1 cellular context compared by ENCODE assay signal in the genomic region with DNA sequence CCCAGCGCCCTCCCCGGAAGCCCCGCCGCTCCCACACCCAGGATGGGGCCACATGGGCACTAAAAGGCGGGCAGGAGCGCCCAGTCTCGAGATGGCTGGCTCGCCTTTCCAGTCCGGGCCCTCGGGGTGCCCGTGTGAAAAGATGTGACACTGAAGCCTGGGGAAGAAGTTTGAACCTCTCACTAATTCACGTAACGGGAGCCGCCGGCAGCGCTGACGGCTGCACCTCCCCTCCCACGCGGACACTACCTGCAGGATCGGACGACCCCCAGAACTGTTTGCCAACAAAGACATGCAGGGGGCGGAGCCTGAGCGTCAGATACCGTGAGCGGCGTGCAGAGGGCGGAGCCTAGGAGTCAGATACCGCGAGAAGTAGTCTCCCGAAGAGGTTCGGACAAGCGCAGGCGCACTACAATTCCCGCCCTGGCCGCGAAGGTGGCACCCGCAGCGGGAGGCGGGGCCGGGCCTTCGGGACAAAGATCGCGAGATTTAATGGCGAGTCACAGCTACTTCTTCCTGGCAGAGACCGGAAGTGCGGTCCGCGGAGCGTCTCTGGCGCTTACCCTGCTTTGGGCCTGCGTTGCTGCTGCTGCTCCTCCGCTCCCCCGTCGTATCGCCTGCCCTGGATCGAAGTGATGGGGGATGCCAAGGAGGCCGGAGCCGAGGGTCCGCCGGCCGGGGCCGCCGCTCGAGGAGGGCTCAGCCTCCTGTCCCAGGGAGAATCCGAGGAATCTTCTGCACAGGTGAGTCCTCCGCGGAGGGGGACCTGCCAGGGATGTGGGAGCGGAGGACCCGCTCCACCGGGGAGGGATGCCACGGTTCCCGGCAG.
A peak's percentile ranks its signal among the peaks of the same experiment; 100 is the strongest.
TF ChIP-seq lines count a peak whose summit lies in the region.

A gene with protein sequence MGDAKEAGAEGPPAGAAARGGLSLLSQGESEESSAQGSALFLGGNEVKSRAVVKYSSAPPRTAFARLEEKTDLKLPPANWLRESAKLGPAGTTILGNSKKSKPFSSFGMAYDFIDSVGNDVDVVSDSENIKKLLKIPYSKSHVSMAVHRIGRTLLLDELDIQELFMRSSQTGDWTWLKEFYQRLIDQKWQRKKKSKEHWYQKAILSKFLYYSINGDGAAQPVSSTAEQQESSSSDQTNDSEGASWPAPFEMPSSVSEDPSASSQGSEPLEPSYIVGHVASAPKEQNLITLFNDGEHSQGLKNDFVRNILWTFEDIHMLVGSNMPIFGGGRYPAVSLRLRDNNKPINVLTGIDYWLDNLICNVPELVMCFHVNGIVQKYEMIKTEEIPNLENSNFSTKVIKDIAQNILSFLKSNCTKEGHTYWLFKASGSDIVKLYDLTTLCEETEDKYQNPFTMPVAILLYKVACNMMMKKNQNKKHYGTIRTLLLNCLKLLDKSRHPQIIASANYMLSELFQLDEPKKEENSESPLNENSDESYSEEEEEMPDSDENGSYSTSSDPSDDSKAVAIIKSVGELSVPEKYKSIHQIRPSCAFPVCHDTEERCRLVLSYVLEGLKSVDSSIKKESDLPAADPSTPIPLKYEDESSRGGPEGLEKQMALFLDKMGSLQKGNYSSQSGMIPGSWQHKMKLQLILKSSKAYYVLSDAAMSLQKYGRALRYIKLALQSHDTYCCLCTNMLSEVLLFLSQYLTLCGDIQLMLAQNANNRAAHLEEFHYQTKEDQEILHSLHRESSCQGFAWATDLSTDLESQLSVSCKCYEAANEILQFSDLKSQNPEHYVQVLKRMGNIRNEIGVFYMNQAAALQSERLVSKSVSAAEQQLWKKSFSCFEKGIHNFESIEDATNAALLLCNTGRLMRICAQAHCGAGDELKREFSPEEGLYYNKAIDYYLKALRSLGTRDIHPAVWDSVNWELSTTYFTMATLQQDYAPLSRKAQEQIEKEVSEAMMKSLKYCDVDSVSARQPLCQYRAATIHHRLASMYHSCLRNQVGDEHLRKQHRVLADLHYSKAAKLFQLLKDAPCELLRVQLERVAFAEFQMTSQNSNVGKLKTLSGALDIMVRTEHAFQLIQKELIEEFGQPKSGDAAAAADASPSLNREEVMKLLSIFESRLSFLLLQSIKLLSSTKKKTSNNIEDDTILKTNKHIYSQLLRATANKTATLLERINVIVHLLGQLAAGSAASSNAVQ (plus strand): TSS at position 537 of the 829 bp plus-strand sequence. CDS start 99 bp downstream, at position 636.

TF ChIP-seq in H1, 55 proteins besides CTCF, POLR2A, EP300 and RAD21 (continues in another document):
- TF ChIP-seq, protein P1, sequence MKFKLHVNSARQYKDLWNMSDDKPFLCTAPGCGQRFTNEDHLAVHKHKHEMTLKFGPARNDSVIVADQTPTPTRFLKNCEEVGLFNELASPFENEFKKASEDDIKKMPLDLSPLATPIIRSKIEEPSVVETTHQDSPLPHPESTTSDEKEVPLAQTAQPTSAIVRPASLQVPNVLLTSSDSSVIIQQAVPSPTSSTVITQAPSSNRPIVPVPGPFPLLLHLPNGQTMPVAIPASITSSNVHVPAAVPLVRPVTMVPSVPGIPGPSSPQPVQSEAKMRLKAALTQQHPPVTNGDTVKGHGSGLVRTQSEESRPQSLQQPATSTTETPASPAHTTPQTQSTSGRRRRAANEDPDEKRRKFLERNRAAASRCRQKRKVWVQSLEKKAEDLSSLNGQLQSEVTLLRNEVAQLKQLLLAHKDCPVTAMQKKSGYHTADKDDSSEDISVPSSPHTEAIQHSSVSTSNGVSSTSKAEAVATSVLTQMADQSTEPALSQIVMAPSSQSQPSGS (IDR thresholded peaks at IDR 0.05; ENCODE audit: low read length) = 0 out of 2 replicates have a peak, but pooled peaks have one; percentile 53
- no peak for TF ChIP-seq YY1 (IDR thresholded peaks at IDR 0.05; ENCODE audit: low read depth, low read length)
- peak; percentile 90 for TF ChIP-seq BRCA1 (IDR thresholded peaks at IDR 0.05; ENCODE audit: low read depth, low read length)
- TF ChIP-seq CBX5 (IDR thresholded peaks at IDR 0.05; ENCODE audit: low read depth, low read length) = no peak
- TF ChIP-seq SRF (IDR thresholded peaks at IDR 0.05; ENCODE audit: low read depth, low read length) = no peak
- TF ChIP-seq CREB1 (IDR thresholded peaks at IDR 0.05) = peak; percentile 2; the same call in 1 of the 2 replicates
- TF ChIP-seq SIN3A (conservative IDR thresholded peaks at IDR 0.05 in 1 of 2, IDR thresholded peaks at IDR 0.05 in 1 of 2; ENCODE audit: low read depth in 1 of 2, low read length in 2 of 2) = 0 out of 4 replicates have a peak, but pooled peaks have one; percentile 29 to 53
- TF ChIP-seq CHD2 (IDR thresholded peaks at IDR 0.05; ENCODE audit: low read length) = peak; percentile 97
- TF ChIP-seq BCL11A (IDR thresholded peaks at IDR 0.05; ENCODE audit: low read depth in 2 of 2, low read length in 2 of 2) = no peak
- TF ChIP-seq EZH2 (IDR thresholded peaks at IDR 0.05; ENCODE audit: low read depth, low read length, severe bottlenecking) = no peak
- peak; percentile 85 for TF ChIP-seq GABPA (IDR thresholded peaks at IDR 0.05; ENCODE audit: borderline replicate concordance, insufficient read depth, low read length)
- no peak for TF ChIP-seq JUND (IDR thresholded peaks at IDR 0.05; ENCODE audit: low read length)
- TF ChIP-seq GTF2F1 (IDR thresholded peaks at IDR 0.05; ENCODE audit: borderline replicate concordance, low read depth, low read length) = peak; percentile 76
- no peak; the same call in 1 of the 2 replicates for TF ChIP-seq KDM1A (IDR thresholded peaks at IDR 0.05; ENCODE audit: borderline replicate concordance, low read length)
- TF ChIP-seq RNF2 (IDR thresholded peaks at IDR 0.05; ENCODE audit: borderline replicate concordance, low read depth, low read length, missing control alignments, poor library complexity, severe bottlenecking) = peak; percentile 42
- peak; percentile 71 for TF ChIP-seq NRF1 (IDR thresholded peaks at IDR 0.05; ENCODE audit: low read depth, low read length)
- no peak for TF ChIP-seq TCF12 (IDR thresholded peaks at IDR 0.05; ENCODE audit: low read depth, low read length)
- TF ChIP-seq SUZ12 (IDR thresholded peaks at IDR 0.05; ENCODE audit: low read length) = no peak
- TF ChIP-seq EGR1 (IDR thresholded peaks at IDR 0.05; ENCODE audit: borderline replicate concordance, low read depth, low read length) = peak; percentile 40; the same call in 1 of the 2 replicates
- TF ChIP-seq POLR2AphosphoS5 (IDR thresholded peaks at IDR 0.05; ENCODE audit: low read depth, low read length) = peak; percentile 96
- TF ChIP-seq SP1 (IDR thresholded peaks at IDR 0.05; ENCODE audit: low read depth, low read length) = no peak
- TF ChIP-seq SP4 (IDR thresholded peaks at IDR 0.05; ENCODE audit: low read length) = peak; percentile 84
- TF ChIP-seq, protein P2, sequence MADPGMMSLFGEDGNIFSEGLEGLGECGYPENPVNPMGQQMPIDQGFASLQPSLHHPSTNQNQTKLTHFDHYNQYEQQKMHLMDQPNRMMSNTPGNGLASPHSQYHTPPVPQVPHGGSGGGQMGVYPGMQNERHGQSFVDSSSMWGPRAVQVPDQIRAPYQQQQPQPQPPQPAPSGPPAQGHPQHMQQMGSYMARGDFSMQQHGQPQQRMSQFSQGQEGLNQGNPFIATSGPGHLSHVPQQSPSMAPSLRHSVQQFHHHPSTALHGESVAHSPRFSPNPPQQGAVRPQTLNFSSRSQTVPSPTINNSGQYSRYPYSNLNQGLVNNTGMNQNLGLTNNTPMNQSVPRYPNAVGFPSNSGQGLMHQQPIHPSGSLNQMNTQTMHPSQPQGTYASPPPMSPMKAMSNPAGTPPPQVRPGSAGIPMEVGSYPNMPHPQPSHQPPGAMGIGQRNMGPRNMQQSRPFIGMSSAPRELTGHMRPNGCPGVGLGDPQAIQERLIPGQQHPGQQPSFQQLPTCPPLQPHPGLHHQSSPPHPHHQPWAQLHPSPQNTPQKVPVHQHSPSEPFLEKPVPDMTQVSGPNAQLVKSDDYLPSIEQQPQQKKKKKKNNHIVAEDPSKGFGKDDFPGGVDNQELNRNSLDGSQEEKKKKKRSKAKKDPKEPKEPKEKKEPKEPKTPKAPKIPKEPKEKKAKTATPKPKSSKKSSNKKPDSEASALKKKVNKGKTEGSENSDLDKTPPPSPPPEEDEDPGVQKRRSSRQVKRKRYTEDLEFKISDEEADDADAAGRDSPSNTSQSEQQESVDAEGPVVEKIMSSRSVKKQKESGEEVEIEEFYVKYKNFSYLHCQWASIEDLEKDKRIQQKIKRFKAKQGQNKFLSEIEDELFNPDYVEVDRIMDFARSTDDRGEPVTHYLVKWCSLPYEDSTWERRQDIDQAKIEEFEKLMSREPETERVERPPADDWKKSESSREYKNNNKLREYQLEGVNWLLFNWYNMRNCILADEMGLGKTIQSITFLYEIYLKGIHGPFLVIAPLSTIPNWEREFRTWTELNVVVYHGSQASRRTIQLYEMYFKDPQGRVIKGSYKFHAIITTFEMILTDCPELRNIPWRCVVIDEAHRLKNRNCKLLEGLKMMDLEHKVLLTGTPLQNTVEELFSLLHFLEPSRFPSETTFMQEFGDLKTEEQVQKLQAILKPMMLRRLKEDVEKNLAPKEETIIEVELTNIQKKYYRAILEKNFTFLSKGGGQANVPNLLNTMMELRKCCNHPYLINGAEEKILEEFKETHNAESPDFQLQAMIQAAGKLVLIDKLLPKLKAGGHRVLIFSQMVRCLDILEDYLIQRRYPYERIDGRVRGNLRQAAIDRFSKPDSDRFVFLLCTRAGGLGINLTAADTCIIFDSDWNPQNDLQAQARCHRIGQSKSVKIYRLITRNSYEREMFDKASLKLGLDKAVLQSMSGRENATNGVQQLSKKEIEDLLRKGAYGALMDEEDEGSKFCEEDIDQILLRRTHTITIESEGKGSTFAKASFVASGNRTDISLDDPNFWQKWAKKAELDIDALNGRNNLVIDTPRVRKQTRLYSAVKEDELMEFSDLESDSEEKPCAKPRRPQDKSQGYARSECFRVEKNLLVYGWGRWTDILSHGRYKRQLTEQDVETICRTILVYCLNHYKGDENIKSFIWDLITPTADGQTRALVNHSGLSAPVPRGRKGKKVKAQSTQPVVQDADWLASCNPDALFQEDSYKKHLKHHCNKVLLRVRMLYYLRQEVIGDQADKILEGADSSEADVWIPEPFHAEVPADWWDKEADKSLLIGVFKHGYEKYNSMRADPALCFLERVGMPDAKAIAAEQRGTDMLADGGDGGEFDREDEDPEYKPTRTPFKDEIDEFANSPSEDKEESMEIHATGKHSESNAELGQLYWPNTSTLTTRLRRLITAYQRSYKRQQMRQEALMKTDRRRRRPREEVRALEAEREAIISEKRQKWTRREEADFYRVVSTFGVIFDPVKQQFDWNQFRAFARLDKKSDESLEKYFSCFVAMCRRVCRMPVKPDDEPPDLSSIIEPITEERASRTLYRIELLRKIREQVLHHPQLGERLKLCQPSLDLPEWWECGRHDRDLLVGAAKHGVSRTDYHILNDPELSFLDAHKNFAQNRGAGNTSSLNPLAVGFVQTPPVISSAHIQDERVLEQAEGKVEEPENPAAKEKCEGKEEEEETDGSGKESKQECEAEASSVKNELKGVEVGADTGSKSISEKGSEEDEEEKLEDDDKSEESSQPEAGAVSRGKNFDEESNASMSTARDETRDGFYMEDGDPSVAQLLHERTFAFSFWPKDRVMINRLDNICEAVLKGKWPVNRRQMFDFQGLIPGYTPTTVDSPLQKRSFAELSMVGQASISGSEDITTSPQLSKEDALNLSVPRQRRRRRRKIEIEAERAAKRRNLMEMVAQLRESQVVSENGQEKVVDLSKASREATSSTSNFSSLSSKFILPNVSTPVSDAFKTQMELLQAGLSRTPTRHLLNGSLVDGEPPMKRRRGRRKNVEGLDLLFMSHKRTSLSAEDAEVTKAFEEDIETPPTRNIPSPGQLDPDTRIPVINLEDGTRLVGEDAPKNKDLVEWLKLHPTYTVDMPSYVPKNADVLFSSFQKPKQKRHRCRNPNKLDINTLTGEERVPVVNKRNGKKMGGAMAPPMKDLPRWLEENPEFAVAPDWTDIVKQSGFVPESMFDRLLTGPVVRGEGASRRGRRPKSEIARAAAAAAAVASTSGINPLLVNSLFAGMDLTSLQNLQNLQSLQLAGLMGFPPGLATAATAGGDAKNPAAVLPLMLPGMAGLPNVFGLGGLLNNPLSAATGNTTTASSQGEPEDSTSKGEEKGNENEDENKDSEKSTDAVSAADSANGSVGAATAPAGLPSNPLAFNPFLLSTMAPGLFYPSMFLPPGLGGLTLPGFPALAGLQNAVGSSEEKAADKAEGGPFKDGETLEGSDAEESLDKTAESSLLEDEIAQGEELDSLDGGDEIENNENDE (IDR thresholded peaks at IDR 0.05; ENCODE audit: insufficient replicate concordance, low read length) = no peak
- TF ChIP-seq CTBP2 (IDR thresholded peaks at IDR 0.05; ENCODE audit: borderline replicate concordance, insufficient read depth, insufficient read length, low read length) = no peak
- TF ChIP-seq KDM4A (IDR thresholded peaks at IDR 0.05; ENCODE audit: low read depth, low read length, severe bottlenecking) = peak; percentile 97
- peak; percentile 93 for TF ChIP-seq PHF8 (conservative IDR thresholded peaks at IDR 0.05; ENCODE audit: low read depth, low read length)
- peak; percentile 95 for TF ChIP-seq TAF1 (IDR thresholded peaks at IDR 0.05; ENCODE audit: low read depth, low read length)
- TF ChIP-seq NANOG (IDR thresholded peaks at IDR 0.05; ENCODE audit: insufficient read depth, low read depth, low read length, poor library complexity, severe bottlenecking) = no peak
- TF ChIP-seq, protein P3, sequence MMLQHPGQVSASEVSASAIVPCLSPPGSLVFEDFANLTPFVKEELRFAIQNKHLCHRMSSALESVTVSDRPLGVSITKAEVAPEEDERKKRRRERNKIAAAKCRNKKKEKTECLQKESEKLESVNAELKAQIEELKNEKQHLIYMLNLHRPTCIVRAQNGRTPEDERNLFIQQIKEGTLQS (IDR thresholded peaks at IDR 0.05; ENCODE audit: insufficient read depth, low read depth, low read length) = no peak
- TF ChIP-seq POU5F1 (IDR thresholded peaks at IDR 0.05; ENCODE audit: low read depth, low read length) = no peak
- no peak for TF ChIP-seq MAFK (IDR thresholded peaks at IDR 0.05; ENCODE audit: low read depth, low read length)
- TF ChIP-seq SAP30 (IDR thresholded peaks at IDR 0.05; ENCODE audit: insufficient read depth, insufficient replicate concordance, low read length) = no peak
- no peak for TF ChIP-seq RBBP5 (IDR thresholded peaks at IDR 0.05; ENCODE audit: borderline replicate concordance, low read depth, low read length)
- no peak for TF ChIP-seq SIRT6 (IDR thresholded peaks at IDR 0.05; ENCODE audit: low read length)
- no peak for TF ChIP-seq CBX8 (IDR thresholded peaks at IDR 0.05; ENCODE audit: borderline replicate concordance, low read depth, low read length)
- peak; percentile 91 for TF ChIP-seq TBP (IDR thresholded peaks at IDR 0.05; ENCODE audit: low read depth, low read length)
- TF ChIP-seq RXRA (IDR thresholded peaks at IDR 0.05; ENCODE audit: insufficient read depth, low read depth, low read length) = no peak
- TF ChIP-seq, protein P4, sequence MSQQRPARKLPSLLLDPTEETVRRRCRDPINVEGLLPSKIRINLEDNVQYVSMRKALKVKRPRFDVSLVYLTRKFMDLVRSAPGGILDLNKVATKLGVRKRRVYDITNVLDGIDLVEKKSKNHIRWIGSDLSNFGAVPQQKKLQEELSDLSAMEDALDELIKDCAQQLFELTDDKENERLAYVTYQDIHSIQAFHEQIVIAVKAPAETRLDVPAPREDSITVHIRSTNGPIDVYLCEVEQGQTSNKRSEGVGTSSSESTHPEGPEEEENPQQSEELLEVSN (IDR thresholded peaks at IDR 0.05) = peak; percentile 97
- no peak for TF ChIP-seq CHD1 (IDR thresholded peaks at IDR 0.05; ENCODE audit: low read depth, low read length)
- TF ChIP-seq RFX5 (IDR thresholded peaks at IDR 0.05; ENCODE audit: borderline replicate concordance, low read depth, low read length) = no peak
- TF ChIP-seq, protein P5, sequence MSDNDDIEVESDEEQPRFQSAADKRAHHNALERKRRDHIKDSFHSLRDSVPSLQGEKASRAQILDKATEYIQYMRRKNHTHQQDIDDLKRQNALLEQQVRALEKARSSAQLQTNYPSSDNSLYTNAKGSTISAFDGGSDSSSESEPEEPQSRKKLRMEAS (IDR thresholded peaks at IDR 0.05) = peak; percentile 92
- TF ChIP-seq JUN (IDR thresholded peaks at IDR 0.05; ENCODE audit: low read depth, low read length) = no peak
- TF ChIP-seq HDAC6 (IDR thresholded peaks at IDR 0.05; ENCODE audit: low read depth, low read length) = no peak
- TF ChIP-seq ZNF274 (IDR thresholded peaks at IDR 0.05; ENCODE audit: borderline replicate concordance, extremely low read depth, low read length) = no peak
